ENCODE assay signal across 8 cellular contexts in genomic region chr9:19464764-19465570, GRCh38.
DNase-seq lines count a peak whose midpoint lies in the region; ATAC-seq and TF ChIP-seq lines count a peak whose summit lies in the region.

No MANE protein-coding gene starts in this region.

- H3K36me3 ChIP-seq in muscle layer of colon (ENCODE audit: insufficient read depth, low read length): no peaks in the 10 kb centered on the region

- DNase-seq in ACHN (peak; percentile 80), NCI-H69 (lab: John Stamatoyannopoulos, UW) (peak; percentile 90), erythroblast (lab: John Stamatoyannopoulos, UW) (peak; percentile 76 to 77)
- DNase-seq in activated CD8-positive, alpha-beta memory T cell treated with anti-CD3 and anti-CD28 coated beads, Interleukin-2, amount 50 U/mL, for 48 hours: peak; percentile 88
- peak; percentile 48 for DNase-seq in stimulated activated CD8-positive, alpha-beta memory T cell treated with anti-CD3 and anti-CD28 coated beads, Interleukin-4, amount 100 ng/mL, for 24 hours (ENCODE audit: low read depth)

- ATAC-seq in GM18520 (IDR thresholded peaks at IDR 0.05; ENCODE audit: unreplicated experiment) (peak; percentile 81), HG03064 (IDR thresholded peaks at IDR 0.05; ENCODE audit: low read depth, unreplicated experiment) (peak; percentile 94)

- no peaks in the 10 kb centered on the region for H3K27me3 ChIP-seq in muscle layer of colon (ENCODE audit: control insufficient read depth in 1 of 2, insufficient read depth in 2 of 2, low read length in 2 of 2)

- H3K9ac ChIP-seq in muscle layer of colon (ENCODE audit: low read length): no peak overlapping the region

- TF ChIP-seq POLR2A in erythroblast (IDR thresholded peaks at IDR 0.05; ENCODE audit: low read length): no peak

- no peaks in the 10 kb centered on the region for H3K9me3 ChIP-seq in muscle layer of colon (ENCODE audit: low read length)

- H3K4me1 ChIP-seq in muscle layer of colon (ENCODE audit: insufficient read depth, low read length): peaks cover 8% of the 10 kb centered on the region

- in situ Hi-C loops in ACHN (cut with HindIII; ENCODE audit: low pct_ligation_motif_present, low pct_unique_long_range_greater_than_20kb, low sequenced_read_pairs): no loop called here

- no peak overlapping the region for H3K27ac ChIP-seq in muscle layer of colon (ENCODE audit: low read depth, low read length)

- peak overlapping the region; percentile 35 to 36 for H3K4me3 ChIP-seq in muscle layer of colon (ENCODE audit: low read depth in 1 of 2, low read length in 2 of 2)
